Comparison of ENCODE assay signal across 12 cellular contexts in genomic region chr2:99956232-99957030, GRCh38.
"Had no signal": no experiment of that assay in that cellular context is flagged by ENCODE, and none has a peak within 500 bp of the region (broad histone marks: within the 10 kb centered on the region; RNA-seq: fewer than 3 reads in every experiment).

No MANE protein-coding gene starts in this region.

- H3K27me3 Mint-ChIP-seq: central memory CD8-positive, alpha-beta T cell had no signal

- H3K27ac Mint-ChIP-seq: dendritic cell treated with granulocyte-macrophage colony-stimulating factor and Interleukin-4, amounts not matched to agents 40 ng/mL and 50 ng/mL, for 4 days had no signal

- H3K9me3 Mint-ChIP-seq: central memory CD8-positive, alpha-beta T cell; dendritic cell treated with granulocyte-macrophage colony-stimulating factor and Interleukin-4, amounts not matched to agents 40 ng/mL and 50 ng/mL, for 4 days had no signal

- DNase-seq: activated CD4-positive, alpha-beta T cell treated with anti-CD3 and anti-CD28 coated beads, Interleukin-2, amount 50 U/mL, for 4 hours; activated CD4-positive, CD25-positive, alpha-beta regulatory T cell treated with anti-CD3 and anti-CD28 coated beads, Interleukin-2, amount 50 U/mL, for 72 hours; activated naive CD4-positive, alpha-beta T cell; activated T-cell treated with anti-CD3 and anti-CD28 coated beads for 4 hours; anterior cingulate cortex; brain microvascular endothelial cell; effector memory CD4-positive, alpha-beta T cell; foreskin keratinocyte; stimulated activated CD4-positive, alpha-beta T cell treated with anti-CD3 and anti-CD28 coated beads, Interleukin-12 subunit alpha, Interleukin-12 subunit beta, amount 100 ng/mL, for 4 hours; stimulated activated CD4-positive, alpha-beta T cell treated with anti-CD3 and anti-CD28 coated beads, Interleukin-2, amount 100 ng/mL, for 24 hours had no signal

- ATAC-seq: foreskin keratinocyte had no signal

- H3K4me1 Mint-ChIP-seq: central memory CD8-positive, alpha-beta T cell had no signal

- H3K4me3 Mint-ChIP-seq: central memory CD8-positive, alpha-beta T cell; dendritic cell treated with granulocyte-macrophage colony-stimulating factor and Interleukin-4, amounts not matched to agents 40 ng/mL and 50 ng/mL, for 4 days had no signal
